ENCODE assay signal across 8 cellular contexts in genomic region chr9:14314929-14315753, GRCh38. TPM values are rescaled to one million over a fixed set of nuclear protein-coding genes. Genes with fewer than 3 reads are reported as not detected.
A peak's percentile ranks its signal among the peaks of the same experiment; 100 is the strongest.
DNase-seq lines count a peak whose midpoint lies in the region; ATAC-seq and TF ChIP-seq lines count a peak whose summit lies in the region.

No MANE protein-coding gene starts in this region.

- H3K27ac Mint-ChIP-seq in naive B cell: no peak overlapping the region

- H3K27me3 ChIP-seq in H7 (ENCODE audit: control insufficient read depth, insufficient read depth, low read length): peaks cover 35% of the 10 kb centered on the region

- H3K4me3 ChIP-seq in H7 (ENCODE audit: insufficient read depth, low read depth, low read length) (peak overlapping the region; percentile 83), fibroblast of the aortic adventitia (ENCODE audit: low read depth, low read length) (peak overlapping the region; percentile 94)

- peak; percentile 61 to 65 for ATAC-seq in activated T-cell treated with anti-CD3 and anti-CD28 coated beads, Interleukin-2, amount 50 U/mL, for 4 hours
- ATAC-seq in naive B cell (ENCODE audit: low read depth in 2 of 2): peak; percentile 35 to 43
- ATAC-seq in GM21576 (IDR thresholded peaks at IDR 0.05; ENCODE audit: unreplicated experiment): no peak
- ATAC-seq in GM21515 (IDR thresholded peaks at IDR 0.05; ENCODE audit: unreplicated experiment): no peak

- DNase-seq in ELR (ENCODE audit: low read depth): peak; percentile 32
- DNase-seq in H7: peak; percentile 92
- DNase-seq in NCI-H2081 treated with DMSO at 0.1 percent for 48 hours (lab: John Stamatoyannopoulos, UW): peak; percentile 57
- DNase-seq in activated T-cell treated with anti-CD3 and anti-CD28 coated beads, Interleukin-2, amount 50 U/mL, for 4 hours: no peak
- peak; percentile 90 for DNase-seq in fibroblast of the aortic adventitia (ENCODE audit: low read depth)
- no peak for DNase-seq in naive B cell

- peaks cover 59% of the 10 kb centered on the region for H3K27me3 Mint-ChIP-seq in activated T-cell treated with anti-CD3 and anti-CD28 coated beads, Interleukin-2, amount 50 U/mL, for 4 hours (ENCODE audit: low read depth)
- H3K27me3 Mint-ChIP-seq in naive B cell: peaks cover 57 to 60% (median 57%) of the 10 kb centered on the region in 3 donors

- no peaks in the 10 kb centered on the region for H3K9me3 Mint-ChIP-seq in activated T-cell treated with anti-CD3 and anti-CD28 coated beads, Interleukin-2, amount 50 U/mL, for 4 hours
- H3K9me3 Mint-ChIP-seq in naive B cell: peaks cover 0 to 19% (median 7%) of the 10 kb centered on the region in 7 donors

- H3K4me3 Mint-ChIP-seq in activated T-cell treated with anti-CD3 and anti-CD28 coated beads, Interleukin-2, amount 50 U/mL, for 4 hours: peak overlapping the region; percentile 75
- H3K4me3 Mint-ChIP-seq in naive B cell: peak overlapping the region; percentile 78 to 92 (median 85)

- H3K36me3 Mint-ChIP-seq in activated T-cell treated with anti-CD3 and anti-CD28 coated beads, Interleukin-2, amount 50 U/mL, for 4 hours (ENCODE audit: insufficient read depth): no peaks in the 10 kb centered on the region
- peaks cover 0 to 8% of the 10 kb centered on the region in 2 donors for H3K36me3 Mint-ChIP-seq in naive B cell

- H3K4me1 Mint-ChIP-seq in activated T-cell treated with anti-CD3 and anti-CD28 coated beads, Interleukin-2, amount 50 U/mL, for 4 hours (ENCODE audit: low read depth): peaks cover 18% of the 10 kb centered on the region
- H3K4me1 Mint-ChIP-seq in naive B cell: peaks cover 17 to 29% (median 18%) of the 10 kb centered on the region in 3 donors

- TF ChIP-seq CTCF in fibroblast of the aortic adventitia (IDR thresholded peaks at IDR 0.05; ENCODE audit: insufficient read depth, low read length): no peak

- H3K36me3 ChIP-seq in H7 (replicated peaks; ENCODE audit: control insufficient read depth, insufficient read depth, low read length): no peaks in the 10 kb centered on the region

RNA-seq across cellular contexts. Expression of gene NFIB, which starts 1.2 kb away (rescaled TPM):
- 3.7 and 5.0 TPM in 2 replicates for total RNA-seq in H7 (2014; rRNA removed; shearing (Covaris generic))
- total RNA-seq in activated T-cell treated with anti-CD3 and anti-CD28 coated beads, Interleukin-2, amount 50 U/mL, for 4 hours: under 1 TPM; 0.20 to 0.42 (median 0.30) TPM
- 107 and 111 TPM in 2 replicates for total RNA-seq in fibroblast of the aortic adventitia (ENCODE audit: low replicate concordance)
- polyA plus RNA-seq in naive B cell (ENCODE audit: low read depth in 6 of 6): under 1 TPM in 3 of 6 donors, not detected in 3; 0.31 to 0.69 (median 0.41) TPM

Comparison
In these comparisons a context has a peak if more than half of its experiments do, and no peak if none do; other contexts are left out.
1. DNase-seq: peak in ELR (single experiment), H7 (single experiment), NCI-H2081 treated with DMSO at 0.1 percent for 48 hours (single experiment) and fibroblast of the aortic adventitia (single experiment); none in activated T-cell treated with anti-CD3 and anti-CD28 coated beads, Interleukin-2, amount 50 U/mL, for 4 hours (single experiment) and naive B cell (single experiment).
2. ATAC-seq: peak in activated T-cell treated with anti-CD3 and anti-CD28 coated beads, Interleukin-2, amount 50 U/mL, for 4 hours (2 of 2) and naive B cell (2 of 2); none in GM21576 (single experiment) and GM21515 (single experiment).
3. RNA of gene NFIB, which starts 1.2 kb away (total RNA-seq): 107 to 111 TPM in fibroblast of the aortic adventitia; 3.7 to 5.0 TPM in H7 and 0.20 to 0.42 TPM in activated T-cell treated with anti-CD3 and anti-CD28 coated beads, Interleukin-2, amount 50 U/mL, for 4 hours; every median in the first group is over 10 times any median in the second.